8 cellular contexts compared by ENCODE assay signal in genomic region chr9:38371495-38371894, GRCh38. TPM values are rescaled to one million over a fixed set of nuclear protein-coding genes. Genes with fewer than 3 reads are reported as not detected.
DNase-seq lines count a peak whose midpoint lies in the region; ATAC-seq and TF ChIP-seq lines count a peak whose summit lies in the region.

No MANE protein-coding gene starts in this region.

- H3K9me3 Mint-ChIP-seq in activated naive CD4-positive, alpha-beta T cell treated with anti-CD3 and anti-CD28 coated beads, Interleukin-2, amount 50 U/mL, for 72 hours, result no peaks in the 10 kb centered on the region

- H3K4me1 ChIP-seq in thyroid gland, result no peaks in the 10 kb centered on the region

- peak in 5 of 6 experiments; percentile 14 to 86 (median 81) for TF ChIP-seq CTCF in thyroid gland (IDR thresholded peaks at IDR 0.05)

- H3K36me3 ChIP-seq in thyroid gland, result no peaks in the 10 kb centered on the region

- intact Hi-C loops in thyroid gland (cut with DNase I), result loop anchor here (5.0 kb wide), 1 partner anchor 61 kb away; no protein-coding TSS in a partner anchor

- TF ChIP-seq POLR2A in thyroid gland (IDR thresholded peaks at IDR 0.05), result no peak

- WGBS in thyroid gland, 2 donors, result 65 to 69% methylated on average over 2 of the region's 2 CpGs

- peak; percentile 61 to 70 for ATAC-seq in activated naive CD4-positive, alpha-beta T cell treated with anti-CD3 and anti-CD28 coated beads, Interleukin-2, amount 50 U/mL, for 72 hours
- ATAC-seq in HG02678 (IDR thresholded peaks at IDR 0.05; ENCODE audit: unreplicated experiment), result peak; percentile 75

- no peak overlapping the region for H3K27ac Mint-ChIP-seq in activated naive CD4-positive, alpha-beta T cell treated with anti-CD3 and anti-CD28 coated beads, Interleukin-2, amount 50 U/mL, for 72 hours

- no peak for DNase-seq in activated naive CD4-positive, alpha-beta T cell treated with anti-CD3 and anti-CD28 coated beads, Interleukin-2, amount 50 U/mL, for 72 hours (ENCODE audit: low spot score in 2 of 2)
- DNase-seq in activated naive CD4-positive, alpha-beta T cell treated with Interleukin-2 at 50 U/mL for 16 hours, result no peak
- peak; percentile 30 for DNase-seq in NCI-H82 treated with DMSO at 0.1 percent for 48 hours (lab: John Stamatoyannopoulos, UW; ENCODE audit: unreplicated experiment)
- DNase-seq in epithelial cell of prostate (ENCODE audit: low read depth, low spot score), result peak; percentile 18
- peak; percentile 76 to 79 for DNase-seq in thyroid gland
- no peak for DNase-seq in DMS114 treated with DMSO at 0.1 percent for 48 hours (lab: John Stamatoyannopoulos, UW; ENCODE audit: unreplicated experiment)
- no peak for DNase-seq in effector CD4-positive, alpha-beta T cell

- H3K4me3 ChIP-seq in thyroid gland (replicated peaks in 1 of 3), result no peak overlapping the region

- H3K27ac ChIP-seq in epithelial cell of prostate (no peak overlapping the region), thyroid gland (no peak overlapping the region)

- no peaks in the 10 kb centered on the region for H3K27me3 ChIP-seq in thyroid gland

- no peaks in the 10 kb centered on the region for H3K9me3 ChIP-seq in thyroid gland

- H3K36me3 Mint-ChIP-seq in activated naive CD4-positive, alpha-beta T cell treated with anti-CD3 and anti-CD28 coated beads, Interleukin-2, amount 50 U/mL, for 72 hours, result no peaks in the 10 kb centered on the region

RNA-seq across cellular contexts. Expression of gene ALDH1B1, which starts 21.0 kb away (rescaled TPM):
- 10 to 100 TPM; 13.9 to 25.7 TPM for total RNA-seq in activated naive CD4-positive, alpha-beta T cell treated with anti-CD3 and anti-CD28 coated beads, Interleukin-2, amount 50 U/mL, for 72 hours
- 10 to 100 TPM; 11.3 to 33.9 (median 22.8) TPM for total RNA-seq in thyroid gland

RNA-seq across cellular contexts. Expression of gene IGFBPL1, which starts 52.8 kb away (rescaled TPM):
- total RNA-seq in activated naive CD4-positive, alpha-beta T cell treated with anti-CD3 and anti-CD28 coated beads, Interleukin-2, amount 50 U/mL, for 72 hours, result not detected
- total RNA-seq in thyroid gland, result 100 to 1,000 TPM in 1 of 4 donors, 10 to 100 TPM in 3; 20.3 to 116 (median 29.1) TPM

Comparison
In these comparisons a context has a peak if more than half of its experiments do, and no peak if none do; other contexts are left out.
1. DNase-seq: peak in NCI-H82 treated with DMSO at 0.1 percent for 48 hours (single experiment), epithelial cell of prostate (single experiment) and thyroid gland (2 of 2); none in activated naive CD4-positive, alpha-beta T cell treated with anti-CD3 and anti-CD28 coated beads, Interleukin-2, amount 50 U/mL, for 72 hours (0 of 2), activated naive CD4-positive, alpha-beta T cell treated with Interleukin-2 at 50 U/mL for 16 hours (single experiment), DMS114 treated with DMSO at 0.1 percent for 48 hours (single experiment) and effector CD4-positive, alpha-beta T cell (single experiment).
2. RNA of gene IGFBPL1, which starts 52.8 kb away (total RNA-seq): 20.3 to 116 TPM in thyroid gland; not detected in activated naive CD4-positive, alpha-beta T cell treated with anti-CD3 and anti-CD28 coated beads, Interleukin-2, amount 50 U/mL, for 72 hours; every median in the first group is over 10 times any median in the second.